8 cellular contexts compared by ENCODE assay signal in the genomic region with DNA sequence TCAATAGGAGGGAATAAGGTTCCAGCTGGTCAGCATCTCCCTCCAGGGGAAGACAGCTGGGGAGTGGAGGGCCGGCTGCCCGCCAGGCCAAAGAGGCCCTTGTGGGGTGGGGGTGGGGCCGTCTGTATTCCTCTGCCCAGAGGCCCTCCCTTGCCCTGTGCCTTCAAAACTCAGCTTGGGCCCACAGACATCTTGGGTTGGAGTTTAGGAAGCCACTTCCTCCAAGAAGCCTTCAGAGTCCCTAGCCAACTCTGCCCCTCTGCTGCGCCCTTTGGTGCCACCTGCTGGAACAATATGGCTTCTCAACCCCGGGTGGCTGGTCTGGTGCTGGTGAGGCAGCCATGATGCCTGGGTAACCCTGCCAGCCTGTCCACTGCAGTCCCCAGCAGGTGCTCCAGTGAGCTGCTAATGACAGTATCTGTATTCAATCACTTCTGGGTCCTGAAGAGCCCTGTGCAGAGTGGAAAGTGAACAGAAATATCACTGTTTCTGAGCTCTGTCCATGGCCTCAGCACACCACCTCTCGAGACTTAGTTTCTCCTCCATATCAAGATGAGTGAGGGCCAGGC. TPM values are rescaled to one million over a fixed set of nuclear protein-coding genes. Genes with fewer than 3 reads are reported as not detected.
DNase-seq lines count a peak whose midpoint lies in the region; ATAC-seq and TF ChIP-seq lines count a peak whose summit lies in the region.

No MANE protein-coding gene starts in this region.

- ATAC-seq in Right ventricle myocardium superior (ENCODE audit: poor library complexity) = peak; percentile 7

- DNase-seq in Right ventricle myocardium superior (peak; percentile 69), right atrium auricular region (ENCODE audit: low spot score) (no peak), Peyer's patch (peak in 2 of 3 donors; percentile 83 to 86), hepatic stellate cell (ENCODE audit: low spot score) (peak; percentile 56), NCI-H1694 treated with DMSO at 0.1 percent for 48 hours (lab: John Stamatoyannopoulos, UW) (no peak), occipital lobe (lab: John Stamatoyannopoulos, UW) (no peak)
- peak; percentile 20 for DNase-seq in activated T-helper 9 cell treated with anti-CD3 and anti-CD28 coated beads, Interleukin-2, amount 50 U/mL, for 16 hours (ENCODE audit: low read depth)
- DNase-seq in stimulated activated CD4-positive, alpha-beta T cell treated with anti-CD3 and anti-CD28 coated beads, Interleukin-4, amount 100 ng/mL, for 1 hour = peak; percentile 68

- H3K4me1 ChIP-seq in right atrium auricular region = peaks cover 0 to 97% of the 10 kb centered on the region in 2 donors
- peaks cover 3 to 98% (median 29%) of the 10 kb centered on the region in 4 donors for H3K4me1 ChIP-seq in Peyer's patch

- peaks cover 12% of the 10 kb centered on the region for H3K36me3 ChIP-seq in right atrium auricular region
- peaks cover 0 to 59% (median 0%) of the 10 kb centered on the region in 3 donors for H3K36me3 ChIP-seq in Peyer's patch

- TF ChIP-seq CTCF in right atrium auricular region (IDR thresholded peaks at IDR 0.05) (peak in 1 of 2 donors; percentile 52), Peyer's patch (IDR thresholded peaks at IDR 0.05) (peak in 5 of 6 experiments; percentile 9 to 78 (median 57))

- no peak overlapping the region for H3K27ac ChIP-seq in right atrium auricular region
- peak overlapping the region; percentile 46 to 93 (median 86) for H3K27ac ChIP-seq in Peyer's patch

- TF ChIP-seq POLR2A in Peyer's patch (IDR thresholded peaks at IDR 0.05) = no peak

- H3K4me3 ChIP-seq in right atrium auricular region (no peak overlapping the region), Peyer's patch (no peak overlapping the region)

- intact Hi-C loops in Right ventricle myocardium superior (cut with DNase I) = no loop called here

- H3K9me3 ChIP-seq in right atrium auricular region (no peaks in the 10 kb centered on the region), Peyer's patch (no peaks in the 10 kb centered on the region)

- H3K27me3 ChIP-seq in right atrium auricular region = no peaks in the 10 kb centered on the region
- H3K27me3 ChIP-seq in Peyer's patch = no peaks in the 10 kb centered on the region

RNA-seq across cellular contexts. Expression of gene HSD11B2, which starts 16.7 kb away (rescaled TPM):
- total RNA-seq in Right ventricle myocardium superior (0.89 TPM), right atrium auricular region (not detected), Peyer's patch (100 to 1,000 TPM; 116 to 688 (median 499) TPM), occipital lobe (not detected)

RNA-seq across cellular contexts. Expression of gene ZDHHC1, which starts 31.3 kb away (rescaled TPM):
- 3.4 TPM for total RNA-seq in Right ventricle myocardium superior
- 10 to 100 TPM in 1 of 2 donors, 1 to 10 TPM in 1; 8.9 to 11.8 TPM for total RNA-seq in right atrium auricular region
- 10 to 100 TPM in 1 of 4 donors, 1 to 10 TPM in 3; 3.5 to 14.5 (median 6.3) TPM for total RNA-seq in Peyer's patch
- 2.3 TPM for total RNA-seq in occipital lobe

RNA-seq across cellular contexts. Expression of gene ATP6V0D1, which starts 33.4 kb away (rescaled TPM):
- total RNA-seq in Right ventricle myocardium superior = 59.9 TPM
- 10 to 100 TPM; 79.7 to 95.7 TPM for total RNA-seq in right atrium auricular region
- total RNA-seq in Peyer's patch = 100 to 1,000 TPM; 131 to 223 (median 202) TPM
- 63.0 TPM for total RNA-seq in occipital lobe

RNA-seq across cellular contexts. Expression of gene AGRP, which starts 35.8 kb away (rescaled TPM):
- total RNA-seq in Right ventricle myocardium superior (not detected), right atrium auricular region (not detected), Peyer's patch (not detected), occipital lobe (not detected)

RNA-seq across cellular contexts. Expression of gene TPPP3, which starts 54.3 kb away (rescaled TPM):
- total RNA-seq in Right ventricle myocardium superior (8.9 TPM), right atrium auricular region (10 to 100 TPM; 24.1 to 56.4 TPM), Peyer's patch (10 to 100 TPM in 2 of 4 donors, 1 to 10 TPM in 2; 6.6 to 33.3 (median 16.6) TPM), occipital lobe (2.3 TPM)

Comparison
In these comparisons a context has a peak if more than half of its experiments do, and no peak if none do; other contexts are left out.
1. DNase-seq: peak in Right ventricle myocardium superior (single experiment), Peyer's patch (2 of 3), activated T-helper 9 cell treated with anti-CD3 and anti-CD28 coated beads, Interleukin-2, amount 50 U/mL, for 16 hours (single experiment), hepatic stellate cell (single experiment) and stimulated activated CD4-positive, alpha-beta T cell treated with anti-CD3 and anti-CD28 coated beads, Interleukin-4, amount 100 ng/mL, for 1 hour (single experiment); none in right atrium auricular region (single experiment), NCI-H1694 treated with DMSO at 0.1 percent for 48 hours (single experiment) and occipital lobe (single experiment).
2. H3K27ac ChIP-seq: peak in Peyer's patch (4 of 4); none in right atrium auricular region (0 of 2).
3. RNA of gene HSD11B2, which starts 16.7 kb away (total RNA-seq): 116 to 688 TPM in Peyer's patch; 0.89 TPM in Right ventricle myocardium superior (single experiment), not detected in right atrium auricular region and not detected in occipital lobe (single experiment); every median in the first group is over 10 times any median in the second.